In genomic region chr2:112640467-112640799, GRCh38 we compare ENCODE assay signal across 1 cellular context.
TF ChIP-seq lines count a peak whose summit lies in the region.

No MANE protein-coding gene starts in this region.

TF ChIP-seq in SK-N-SH treated with all-trans-retinoic acid at 6 μM for 48 hours, 23 proteins besides CTCF, POLR2A, EP300 and RAD21 (continued from another document):
- TF ChIP-seq, protein P1, sequence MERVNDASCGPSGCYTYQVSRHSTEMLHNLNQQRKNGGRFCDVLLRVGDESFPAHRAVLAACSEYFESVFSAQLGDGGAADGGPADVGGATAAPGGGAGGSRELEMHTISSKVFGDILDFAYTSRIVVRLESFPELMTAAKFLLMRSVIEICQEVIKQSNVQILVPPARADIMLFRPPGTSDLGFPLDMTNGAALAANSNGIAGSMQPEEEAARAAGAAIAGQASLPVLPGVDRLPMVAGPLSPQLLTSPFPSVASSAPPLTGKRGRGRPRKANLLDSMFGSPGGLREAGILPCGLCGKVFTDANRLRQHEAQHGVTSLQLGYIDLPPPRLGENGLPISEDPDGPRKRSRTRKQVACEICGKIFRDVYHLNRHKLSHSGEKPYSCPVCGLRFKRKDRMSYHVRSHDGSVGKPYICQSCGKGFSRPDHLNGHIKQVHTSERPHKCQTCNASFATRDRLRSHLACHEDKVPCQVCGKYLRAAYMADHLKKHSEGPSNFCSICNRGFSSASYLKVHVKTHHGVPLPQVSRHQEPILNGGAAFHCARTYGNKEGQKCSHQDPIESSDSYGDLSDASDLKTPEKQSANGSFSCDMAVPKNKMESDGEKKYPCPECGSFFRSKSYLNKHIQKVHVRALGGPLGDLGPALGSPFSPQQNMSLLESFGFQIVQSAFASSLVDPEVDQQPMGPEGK (CRISPR knock-in tag; IDR thresholded peaks at IDR 0.05; ENCODE audit: borderline replicate concordance): no peak
- no peak for TF ChIP-seq ZC3H10 (CRISPR knock-in tag; IDR thresholded peaks at IDR 0.05)
TF ChIP-seq in SK-N-SH treated with all-trans-retinoic acid at 6 μM for 48 hours: peak in this region for 0.
